Comparison of ENCODE assay signal across 1 cellular context in the genomic region with DNA sequence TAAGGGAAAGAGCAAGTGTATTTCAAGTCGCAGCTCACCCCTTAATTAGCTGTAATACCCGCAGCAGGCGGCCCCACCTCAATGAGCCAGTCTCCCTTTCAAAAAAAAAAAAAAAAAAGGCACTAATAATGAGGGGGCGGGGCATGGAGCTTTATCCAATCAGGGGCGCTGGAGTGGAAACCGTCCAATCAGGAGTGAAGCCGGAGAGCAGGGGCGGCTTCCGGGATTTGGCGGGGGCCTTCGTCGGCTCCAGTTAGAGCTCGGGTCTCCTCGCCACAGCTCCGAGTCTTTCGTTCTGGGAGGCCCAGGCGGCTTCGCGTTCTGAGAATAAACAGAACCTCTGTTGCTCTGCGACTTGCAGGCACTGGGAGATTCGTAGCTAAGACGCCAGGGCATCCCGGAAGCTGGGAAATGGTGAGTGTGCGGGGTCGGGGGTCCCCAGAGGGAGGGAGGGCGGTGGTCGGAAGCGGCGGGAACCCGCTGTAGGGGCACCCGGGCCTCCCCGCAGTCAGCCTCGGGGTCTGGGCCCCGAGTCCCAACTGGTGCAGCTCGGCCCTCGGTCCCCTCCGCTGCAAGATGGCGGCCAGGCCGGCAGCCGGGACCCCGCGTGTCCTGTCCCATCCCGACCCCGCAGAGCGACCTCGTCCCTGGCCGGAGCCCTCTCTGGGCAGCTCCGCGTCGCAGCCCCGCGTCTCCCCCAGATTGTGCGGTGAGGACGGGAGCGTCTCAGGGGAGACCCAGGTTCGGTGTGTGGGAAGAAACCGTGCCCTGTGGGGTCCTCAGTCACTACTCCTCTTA.
TF ChIP-seq lines count a peak whose summit lies in the region.

A gene (plus strand): TSS at position 252 of the 798 bp plus-strand sequence. CDS start 160 bp downstream, at position 412.

TF ChIP-seq in IMR-90, 13 proteins besides CTCF, POLR2A, EP300 and RAD21:
- TF ChIP-seq, protein P1, sequence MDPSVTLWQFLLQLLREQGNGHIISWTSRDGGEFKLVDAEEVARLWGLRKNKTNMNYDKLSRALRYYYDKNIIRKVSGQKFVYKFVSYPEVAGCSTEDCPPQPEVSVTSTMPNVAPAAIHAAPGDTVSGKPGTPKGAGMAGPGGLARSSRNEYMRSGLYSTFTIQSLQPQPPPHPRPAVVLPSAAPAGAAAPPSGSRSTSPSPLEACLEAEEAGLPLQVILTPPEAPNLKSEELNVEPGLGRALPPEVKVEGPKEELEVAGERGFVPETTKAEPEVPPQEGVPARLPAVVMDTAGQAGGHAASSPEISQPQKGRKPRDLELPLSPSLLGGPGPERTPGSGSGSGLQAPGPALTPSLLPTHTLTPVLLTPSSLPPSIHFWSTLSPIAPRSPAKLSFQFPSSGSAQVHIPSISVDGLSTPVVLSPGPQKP (IDR thresholded peaks at IDR 0.05; ENCODE audit: borderline replicate concordance, low read depth, low read length) = no peak
- TF ChIP-seq, protein P2, sequence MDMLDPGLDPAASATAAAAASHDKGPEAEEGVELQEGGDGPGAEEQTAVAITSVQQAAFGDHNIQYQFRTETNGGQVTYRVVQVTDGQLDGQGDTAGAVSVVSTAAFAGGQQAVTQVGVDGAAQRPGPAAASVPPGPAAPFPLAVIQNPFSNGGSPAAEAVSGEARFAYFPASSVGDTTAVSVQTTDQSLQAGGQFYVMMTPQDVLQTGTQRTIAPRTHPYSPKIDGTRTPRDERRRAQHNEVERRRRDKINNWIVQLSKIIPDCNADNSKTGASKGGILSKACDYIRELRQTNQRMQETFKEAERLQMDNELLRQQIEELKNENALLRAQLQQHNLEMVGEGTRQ (IDR thresholded peaks at IDR 0.05; ENCODE audit: low read depth, low read length) = no peak
- peak; percentile 75; the same call in 1 of the 2 replicates for TF ChIP-seq MAZ (IDR thresholded peaks at IDR 0.05; ENCODE audit: borderline replicate concordance, low read depth, low read length)
- peak; percentile 49; the same call in 1 of the 2 replicates for TF ChIP-seq FOS (IDR thresholded peaks at IDR 0.05; ENCODE audit: low read depth, low read length)
- TF ChIP-seq CHD1 (IDR thresholded peaks at IDR 0.05; ENCODE audit: low read depth, low read length) = peak; percentile 71; the same call in 1 of the 2 replicates
- TF ChIP-seq MXI1 (IDR thresholded peaks at IDR 0.05; ENCODE audit: borderline replicate concordance, low read depth, low read length) = no peak
- TF ChIP-seq BHLHE40 (IDR thresholded peaks at IDR 0.05; ENCODE audit: low read depth, low read length) = no peak
